20 cellular contexts compared by ENCODE assay signal in the genomic region with DNA sequence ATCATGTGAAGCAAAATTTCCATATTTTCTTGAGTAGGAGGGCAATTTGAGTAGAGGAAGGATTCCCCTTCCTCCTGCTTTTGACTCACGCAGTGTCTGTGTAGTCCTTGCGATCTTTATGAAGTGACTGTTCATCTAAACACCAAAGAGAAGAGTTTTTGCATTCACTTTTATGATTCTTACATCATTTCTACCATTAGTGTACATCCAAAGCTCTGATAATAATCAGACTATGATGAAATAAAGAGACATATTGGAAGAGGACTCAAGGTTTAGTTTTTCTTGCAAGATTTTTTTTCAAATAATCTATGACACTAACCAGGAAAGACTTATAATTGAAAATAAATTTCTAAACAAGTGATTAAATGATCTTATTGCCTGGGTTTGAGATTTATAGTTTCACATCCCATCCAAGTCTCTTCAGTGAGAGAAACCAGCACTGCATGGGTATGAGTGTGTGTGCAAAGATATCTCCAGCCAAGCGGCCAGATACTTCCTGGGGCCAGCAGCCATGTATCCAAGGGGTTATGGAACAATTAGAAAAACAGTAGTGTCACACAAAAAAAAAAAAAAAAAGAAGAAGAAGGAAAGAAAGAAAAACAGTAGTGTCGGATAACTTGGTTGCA.
"Had no signal": no experiment of that assay in that cellular context is flagged by ENCODE, and none has a peak within 500 bp of the region (broad histone marks: within the 10 kb centered on the region; RNA-seq: fewer than 3 reads in every experiment).

No MANE protein-coding gene starts in this region.

- H3K9me3 ChIP-seq: heart left ventricle, right lobe of liver had no signal

- H3K79me2 ChIP-seq: parathyroid adenoma had no signal

- ATAC-seq: activated CD8-positive, alpha-beta T cell treated with anti-CD3 and anti-CD28 coated beads, Interleukin-2, amount 10 ng/mL, durations not matched to agents 7 days and 5 days; activated naive CD4-positive, alpha-beta T cell treated with anti-CD3 and anti-CD28 coated beads, Interleukin-2, amount 50 U/mL, for 72 hours; effector memory CD8-positive, alpha-beta T cell; esophagus mucosa; heart left ventricle; right lobe of liver; stimulated activated naive B cell treated with anti-CD40 and anti-IgM and Interleukin-4, amounts not matched to agents 10 μg/mL and 1 μg/mL and 100 μg/mL, for 72 hours had no signal

- H3K27me3 ChIP-seq: dorsolateral prefrontal cortex, heart left ventricle, right lobe of liver had no signal

- H3K9me3 Mint-ChIP-seq: activated naive CD4-positive, alpha-beta T cell treated with anti-CD3 and anti-CD28 coated beads, Interleukin-2, amount 50 U/mL, for 72 hours; activated T-helper 1 cell treated with anti-CD3 and anti-CD28 coated beads, Interleukin-12 subunit alpha, Interleukin-12 subunit beta, Interleukin-2, Interleukin-4 antibody, amounts not matched to agents 30 ng/mL and 10 ng/mL and 1 ng/mL, durations not matched to agents 14 hours and 24 hours and 36 hours; effector memory CD8-positive, alpha-beta T cell; nephron progenitor cell; T-helper 2 cell treated with Interferon-gamma antibody and Interleukin-4, amounts not matched to agents 5 μg/mL and 100 μg/mL, for 36 hours had no signal

- H3K27ac ChIP-seq: parathyroid adenoma, right lobe of liver, WERI-Rb-1 had no signal

- H3K36me3 ChIP-seq: heart left ventricle, right lobe of liver, WERI-Rb-1 had no signal

- H3K9ac ChIP-seq: parathyroid adenoma had no signal

- H3K4me3 ChIP-seq: dorsolateral prefrontal cortex, heart left ventricle, right lobe of liver had no signal

- DNase-seq: activated CD4-positive, alpha-beta T cell treated with anti-CD3 and anti-CD28 coated beads, Interleukin-2, amount 50 U/mL, for 1 hour; activated CD4-positive, CD25-positive, alpha-beta regulatory T cell treated with anti-CD3 and anti-CD28 coated beads, Interleukin-2, amount 50 U/mL, for 72 hours; activated CD8-positive, alpha-beta T cell treated with anti-CD3 and anti-CD28 coated beads, Interleukin-2, amount 10 ng/mL, durations not matched to agents 7 days and 5 days; activated gamma-delta T cell treated with Interleukin-2 at 50 U/mL for 16 hours; aorta; central memory CD4-positive, alpha-beta T cell; dorsolateral prefrontal cortex; effector memory CD8-positive, alpha-beta T cell; heart left ventricle; nephron progenitor cell; right lobe of liver; small intestine; stimulated activated CD4-positive, alpha-beta T cell treated with anti-CD3 and anti-CD28 coated beads, Interleukin-15, amount 100 ng/mL, for 24 hours; stimulated activated naive B cell treated with anti-CD40 and anti-IgM and Interleukin-4, amounts not matched to agents 10 μg/mL and 1 μg/mL and 100 μg/mL, for 72 hours; WERI-Rb-1 had no signal

- H2AFZ ChIP-seq: parathyroid adenoma had no signal

- H3K4me3 Mint-ChIP-seq: activated CD8-positive, alpha-beta T cell treated with anti-CD3 and anti-CD28 coated beads, Interleukin-2, amount 10 ng/mL, durations not matched to agents 7 days and 5 days; activated T-helper 1 cell treated with anti-CD3 and anti-CD28 coated beads, Interleukin-12 subunit alpha, Interleukin-12 subunit beta, Interleukin-2, Interleukin-4 antibody, amounts not matched to agents 30 ng/mL and 10 ng/mL and 1 ng/mL, durations not matched to agents 14 hours and 24 hours and 36 hours; effector memory CD8-positive, alpha-beta T cell; nephron progenitor cell; stimulated activated naive B cell treated with anti-CD40 and anti-IgM and Interleukin-4, amounts not matched to agents 10 μg/mL and 1 μg/mL and 100 μg/mL, for 72 hours; T-helper 2 cell treated with Interferon-gamma antibody and Interleukin-4, amounts not matched to agents 5 μg/mL and 100 μg/mL, for 36 hours had no signal

- H3K27me3 Mint-ChIP-seq: effector memory CD8-positive, alpha-beta T cell; stimulated activated naive B cell treated with anti-CD40 and anti-IgM and Interleukin-4, amounts not matched to agents 10 μg/mL and 1 μg/mL and 100 μg/mL, for 72 hours had no signal

- H3K27ac Mint-ChIP-seq: activated CD8-positive, alpha-beta T cell treated with anti-CD3 and anti-CD28 coated beads, Interleukin-2, amount 10 ng/mL, durations not matched to agents 7 days and 5 days; activated naive CD4-positive, alpha-beta T cell treated with anti-CD3 and anti-CD28 coated beads, Interleukin-2, amount 50 U/mL, for 72 hours; activated T-helper 1 cell treated with anti-CD3 and anti-CD28 coated beads, Interleukin-12 subunit alpha, Interleukin-12 subunit beta, Interleukin-2, Interleukin-4 antibody, amounts not matched to agents 30 ng/mL and 10 ng/mL and 1 ng/mL, durations not matched to agents 14 hours and 24 hours and 36 hours; effector memory CD8-positive, alpha-beta T cell; stimulated activated naive B cell treated with anti-CD40 and anti-IgM and Interleukin-4, amounts not matched to agents 10 μg/mL and 1 μg/mL and 100 μg/mL, for 72 hours; T-helper 2 cell treated with Interferon-gamma antibody and Interleukin-4, amounts not matched to agents 5 μg/mL and 100 μg/mL, for 36 hours had no signal
